33 cellular contexts compared by ENCODE assay signal in the genomic region with DNA sequence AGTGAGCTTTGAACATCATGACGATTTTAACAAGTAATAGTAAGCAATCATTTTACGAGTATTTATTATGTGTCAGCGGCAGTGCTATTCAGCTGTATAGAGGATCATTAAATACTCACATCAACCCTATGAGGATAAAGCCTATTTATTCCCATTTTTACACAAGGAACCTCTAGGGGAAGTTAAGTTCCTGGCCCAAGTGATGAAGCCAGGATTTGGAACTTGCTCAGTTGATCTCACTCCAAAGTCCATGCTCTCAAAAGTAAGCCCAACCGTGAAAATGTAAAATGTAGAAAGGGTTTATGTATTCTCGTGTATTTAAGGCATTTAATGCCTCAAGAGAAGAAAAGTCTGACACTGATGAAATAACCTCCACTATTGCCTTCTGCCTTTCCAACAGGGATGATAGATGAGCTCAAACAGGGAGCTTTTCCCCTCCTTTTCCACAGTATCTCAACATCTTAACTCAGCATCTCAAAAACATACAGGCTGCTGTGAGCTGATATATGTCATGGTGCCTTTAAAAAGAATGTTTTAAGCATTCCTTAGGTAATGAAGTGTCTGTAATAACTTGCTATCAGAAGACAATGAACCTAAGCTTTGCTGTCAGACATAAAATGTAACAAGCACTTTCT. TPM values are rescaled to one million over a fixed set of nuclear protein-coding genes. Genes with fewer than 3 reads are reported as not detected.
"Had no signal": no experiment of that assay in that cellular context is flagged by ENCODE, and none has a peak within 500 bp of the region (broad histone marks: within the 10 kb centered on the region; RNA-seq: fewer than 3 reads in every experiment).

No MANE protein-coding gene starts in this region.

- H3K36me3 ChIP-seq: brain microvascular endothelial cell, Peyer's patch, WERI-Rb-1 had no signal

- DNase-seq: activated CD4-positive, alpha-beta memory T cell treated with anti-CD3 and anti-CD28 coated beads, Interleukin-2, amount 10 ng/mL, durations not matched to agents 7 days and 5 days; activated CD4-positive, alpha-beta T cell treated with anti-CD3 and anti-CD28 coated beads for 1 hour; activated CD4-positive, alpha-beta T cell treated with anti-CD3 and anti-CD28 coated beads for 48 hours; activated CD4-positive, CD25-positive, alpha-beta regulatory T cell; activated CD8-positive, alpha-beta memory T cell treated with anti-CD3 and anti-CD28 coated beads for 24 hours; activated CD8-positive, alpha-beta memory T cell treated with anti-CD3 and anti-CD28 coated beads, Interleukin-2, amount 10 ng/mL, durations not matched to agents 7 days and 5 days; activated CD8-positive, alpha-beta memory T cell treated with anti-CD3 and anti-CD28 coated beads, Interleukin-2, amount 50 U/mL, for 48 hours; activated effector memory CD4-positive, alpha-beta T cell treated with Interleukin-2 at 50 U/mL for 16 hours; activated naive CD4-positive, alpha-beta T cell treated with anti-CD3 and anti-CD28 coated beads, Interleukin-2, amount 10 ng/mL, durations not matched to agents 7 days and 5 days; activated naive CD8-positive, alpha-beta T cell treated with anti-CD3 and anti-CD28 coated beads, Interleukin-2, amount 50 U/mL, for 24 hours; activated T-cell treated with anti-CD3 and anti-CD28 coated beads, Interleukin-2, amount 50 U/mL, for 48 hours; amniotic stem cell; aorta; brain microvascular endothelial cell; IMR-90; Karpas-422; KBM-7; NCI-H1105; NCI-H1417 treated with DMSO at 0.1 percent for 48 hours; NCI-H1930; NCI-H2081 treated with DMSO at 0.1 percent for 48 hours; NCI-H345; NCI-H524 treated with DMSO at 0.1 percent for 48 hours; PC-3; Peyer's patch; RPMI8226; T1000; WERI-Rb-1 had no signal

- H3K36me3 Mint-ChIP-seq: activated CD8-positive, alpha-beta memory T cell treated with anti-CD3 and anti-CD28 coated beads, Interleukin-2, amount 10 ng/mL, durations not matched to agents 7 days and 5 days; activated naive CD4-positive, alpha-beta T cell treated with anti-CD3 and anti-CD28 coated beads, Interleukin-2, amount 10 ng/mL, durations not matched to agents 7 days and 5 days had no signal

- H3K4me3 Mint-ChIP-seq: activated CD4-positive, alpha-beta memory T cell treated with anti-CD3 and anti-CD28 coated beads, Interleukin-2, amount 10 ng/mL, durations not matched to agents 7 days and 5 days; activated CD8-positive, alpha-beta memory T cell treated with anti-CD3 and anti-CD28 coated beads, Interleukin-2, amount 10 ng/mL, durations not matched to agents 7 days and 5 days; activated naive CD4-positive, alpha-beta T cell treated with anti-CD3 and anti-CD28 coated beads, Interleukin-2, amount 10 ng/mL, durations not matched to agents 7 days and 5 days; activated naive CD8-positive, alpha-beta T cell; activated naive CD8-positive, alpha-beta T cell treated with anti-CD3 and anti-CD28 coated beads, Interleukin-2, amount 50 U/mL, for 24 hours had no signal

- ATAC-seq: activated CD8-positive, alpha-beta memory T cell treated with anti-CD3 and anti-CD28 coated beads, Interleukin-2, amount 10 ng/mL, durations not matched to agents 7 days and 5 days; activated naive CD8-positive, alpha-beta T cell treated with anti-CD3 and anti-CD28 coated beads, Interleukin-2, amount 50 U/mL, for 24 hours; PC-3 had no signal

- H3K4me1 ChIP-seq: Peyer's patch had no signal

- H3K4me3 ChIP-seq: Peyer's patch, SK-N-MC had no signal

- H3K27ac Mint-ChIP-seq: activated CD4-positive, alpha-beta memory T cell treated with anti-CD3 and anti-CD28 coated beads, Interleukin-2, amount 10 ng/mL, durations not matched to agents 7 days and 5 days; activated CD8-positive, alpha-beta memory T cell treated with anti-CD3 and anti-CD28 coated beads, Interleukin-2, amount 10 ng/mL, durations not matched to agents 7 days and 5 days; activated naive CD4-positive, alpha-beta T cell treated with anti-CD3 and anti-CD28 coated beads, Interleukin-2, amount 10 ng/mL, durations not matched to agents 7 days and 5 days; activated naive CD8-positive, alpha-beta T cell; activated naive CD8-positive, alpha-beta T cell treated with anti-CD3 and anti-CD28 coated beads, Interleukin-2, amount 50 U/mL, for 24 hours had no signal

- H3K27ac ChIP-seq: brain microvascular endothelial cell, Peyer's patch, SK-N-MC, WERI-Rb-1 had no signal

- H3K9me3 Mint-ChIP-seq: activated naive CD4-positive, alpha-beta T cell treated with anti-CD3 and anti-CD28 coated beads, Interleukin-2, amount 10 ng/mL, durations not matched to agents 7 days and 5 days; activated naive CD8-positive, alpha-beta T cell treated with anti-CD3 and anti-CD28 coated beads, Interleukin-2, amount 50 U/mL, for 24 hours had no signal

- H3K27me3 ChIP-seq: brain microvascular endothelial cell, Peyer's patch had no signal

- H3K9me3 ChIP-seq: Peyer's patch had no signal

- H3K4me1 Mint-ChIP-seq: activated naive CD4-positive, alpha-beta T cell treated with anti-CD3 and anti-CD28 coated beads, Interleukin-2, amount 10 ng/mL, durations not matched to agents 7 days and 5 days had no signal

RNA-seq across cellular contexts. Expression of a gene that starts 36.9 kb away (rescaled TPM):
- total RNA-seq: NCI-H460; PC-3; T-helper 1 cell treated with Interleukin-12 subunit alpha and Interleukin-12 subunit beta and Interleukin-4 antibody, amounts not matched to agents 30 ng/mL and 1 ng/mL, for 36 hours; T-helper 2 cell treated with Interferon-gamma antibody and Interleukin-4, amounts not matched to agents 100 ng/mL and 5 ng/mL, for 36 hours had no signal
